In the genomic region with DNA sequence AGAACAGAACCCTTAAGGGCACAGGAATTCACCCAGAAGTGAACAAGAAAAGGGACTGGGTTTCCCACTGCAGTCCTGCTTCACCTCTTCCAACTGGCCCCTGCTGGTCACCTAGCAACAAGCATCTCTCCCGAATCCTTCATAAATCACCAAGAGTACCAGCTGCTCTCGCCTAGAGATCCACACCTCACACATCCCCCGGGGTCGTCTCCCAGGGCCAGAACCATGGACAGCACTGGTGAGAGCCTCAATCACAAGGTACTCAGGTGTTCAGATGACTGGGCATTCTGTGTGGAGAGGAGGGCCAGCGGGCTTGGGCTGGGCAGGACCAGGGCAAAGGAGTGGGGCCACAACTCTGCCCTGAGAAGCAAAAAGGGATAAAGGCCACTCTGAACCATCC, we compare ENCODE assay signal across 18 cellular contexts.
"Had no signal": no experiment of that assay in that cellular context is flagged by ENCODE, and none has a peak within 500 bp of the region (broad histone marks: within the 10 kb centered on the region; RNA-seq: fewer than 3 reads in every experiment).

No MANE protein-coding gene starts in this region.

- H3K4me3 ChIP-seq: adrenal gland, gastrocnemius medialis, heart right ventricle, left ventricle myocardium inferior, mucosa of descending colon, tibial nerve, vagina had no signal

- H3K4me1 Mint-ChIP-seq: activated naive CD4-positive, alpha-beta T cell treated with anti-CD3 and anti-CD28 coated beads, Interleukin-2, amount 50 U/mL, for 24 hours; naive thymus-derived CD8-positive, alpha-beta T cell had no signal

- ATAC-seq: gastrocnemius medialis; heart right ventricle; mucosa of descending colon; naive thymus-derived CD8-positive, alpha-beta T cell had no signal

- H3K4me1 ChIP-seq: adrenal gland, gastrocnemius medialis, heart right ventricle, left ventricle myocardium inferior, tibial nerve, vagina had no signal

- H3K27ac Mint-ChIP-seq: activated CD4-positive, alpha-beta memory T cell treated with anti-CD3 and anti-CD28 coated beads for 36 hours; activated naive CD4-positive, alpha-beta T cell treated with anti-CD3 and anti-CD28 coated beads, Interleukin-2, amount 50 U/mL, for 24 hours; naive thymus-derived CD8-positive, alpha-beta T cell had no signal

- H3K4me3 Mint-ChIP-seq: activated CD4-positive, alpha-beta memory T cell treated with anti-CD3 and anti-CD28 coated beads for 36 hours; activated naive CD4-positive, alpha-beta T cell treated with anti-CD3 and anti-CD28 coated beads, Interleukin-2, amount 50 U/mL, for 24 hours; naive thymus-derived CD8-positive, alpha-beta T cell had no signal

- H3K9me3 ChIP-seq: adrenal gland, gastrocnemius medialis, heart right ventricle, left ventricle myocardium inferior, mucosa of descending colon, tibial nerve, vagina had no signal

- H3K9me3 Mint-ChIP-seq: activated CD4-positive, alpha-beta memory T cell treated with anti-CD3 and anti-CD28 coated beads for 36 hours; activated naive CD4-positive, alpha-beta T cell treated with anti-CD3 and anti-CD28 coated beads, Interleukin-2, amount 50 U/mL, for 24 hours had no signal

- H3K27ac ChIP-seq: adrenal gland, gastrocnemius medialis, heart right ventricle, left ventricle myocardium inferior, tibial nerve, vagina had no signal

- H3K36me3 ChIP-seq: adrenal gland, gastrocnemius medialis, heart right ventricle, left ventricle myocardium inferior, tibial nerve, vagina had no signal

- DNase-seq: activated CD4-positive, alpha-beta memory T cell treated with anti-CD3 and anti-CD28 coated beads for 36 hours; activated CD4-positive, alpha-beta T cell treated with anti-CD3 and anti-CD28 coated beads for 1 hour; activated effector memory CD4-positive, alpha-beta T cell treated with anti-CD3 and anti-CD28 coated beads, Interleukin-2, amount 50 U/mL, for 16 hours; activated T-cell treated with anti-CD3 and anti-CD28 coated beads, Interleukin-2, amount 50 U/mL, for 48 hours; adrenal gland; gastrocnemius medialis; heart right ventricle; left ventricle myocardium inferior; mucosa of descending colon; naive thymus-derived CD8-positive, alpha-beta T cell; retina; stimulated activated CD4-positive, alpha-beta T cell treated with anti-CD3 and anti-CD28 coated beads, Interleukin-15, amount 100 ng/mL, for 24 hours; stimulated activated CD4-positive, alpha-beta T cell treated with anti-CD3 and anti-CD28 coated beads, Interleukin-4, amount 100 ng/mL, for 1 hour; stimulated activated naive CD4-positive, alpha-beta T cell treated with Interleukin-2 at 50 U/mL for 16 hours; substantia nigra had no signal

- H3K27me3 ChIP-seq: adrenal gland, vagina had no signal

- H3K36me3 Mint-ChIP-seq: activated CD4-positive, alpha-beta memory T cell treated with anti-CD3 and anti-CD28 coated beads for 36 hours; activated naive CD4-positive, alpha-beta T cell treated with anti-CD3 and anti-CD28 coated beads, Interleukin-2, amount 50 U/mL, for 24 hours; naive thymus-derived CD8-positive, alpha-beta T cell had no signal
